12 cellular contexts compared by ENCODE assay signal in genomic region chr5:177444106-177445051, GRCh38. TPM values are rescaled to one million over a fixed set of nuclear protein-coding genes. Genes with fewer than 3 reads are reported as not detected.
DNase-seq lines count a peak whose midpoint lies in the region; ATAC-seq and TF ChIP-seq lines count a peak whose summit lies in the region.
"Had no signal": no experiment of that assay in that cellular context is flagged by ENCODE, and none has a peak within 500 bp of the region (broad histone marks: within the 10 kb centered on the region; RNA-seq: fewer than 3 reads in every experiment).

No MANE protein-coding gene starts in this region.

- H3K4me3 Mint-ChIP-seq in activated naive CD4-positive, alpha-beta T cell treated with anti-CD3 and anti-CD28 coated beads, Interleukin-2, amount 50 U/mL, for 24 hours: peak overlapping the region; percentile 11
- H3K4me3 Mint-ChIP-seq in activated CD8-positive, alpha-beta memory T cell treated with anti-CD3 and anti-CD28 coated beads, Interleukin-2, amount 10 ng/mL, durations not matched to agents 7 days and 5 days: no peak overlapping the region

- H3K36me3 ChIP-seq in spleen: peaks cover 0 to 49% (median 35%) of the 10 kb centered on the region in 6 donors

- peaks cover 15 to 98% (median 54%) of the 10 kb centered on the region in 6 donors for H3K4me1 ChIP-seq in spleen

- TF ChIP-seq POLR2A in spleen (IDR thresholded peaks at IDR 0.05): no peak

- ATAC-seq in activated CD8-positive, alpha-beta memory T cell treated with anti-CD3 and anti-CD28 coated beads, Interleukin-2, amount 10 ng/mL, durations not matched to agents 7 days and 5 days: no peak
- ATAC-seq in HG03342 (IDR thresholded peaks at IDR 0.05; ENCODE audit: unreplicated experiment): no peak

- intact Hi-C loops in spleen (cut with DNase I; ENCODE audit: low total_unique reads): no loop called here
- intact Hi-C loops in posterior cingulate gyrus (cut with DNase I): loop anchor here (5.0 kb wide), 1 partner anchor 312 kb away; the partner anchor contains the start of gene NSD1

- H3K27me3 ChIP-seq in spleen (replicated peaks in 1 of 7): peaks cover 0 to 16% (median 0%) of the 10 kb centered on the region in 7 donors
- H3K27me3 ChIP-seq: dorsolateral prefrontal cortex had no signal

- H3K4me1 Mint-ChIP-seq in activated naive CD4-positive, alpha-beta T cell treated with anti-CD3 and anti-CD28 coated beads, Interleukin-2, amount 50 U/mL, for 24 hours: peaks cover 53% of the 10 kb centered on the region
- peaks cover 45% of the 10 kb centered on the region for H3K4me1 Mint-ChIP-seq in activated CD8-positive, alpha-beta memory T cell treated with anti-CD3 and anti-CD28 coated beads, Interleukin-2, amount 10 ng/mL, durations not matched to agents 7 days and 5 days

- DNase-seq in activated naive CD4-positive, alpha-beta T cell treated with anti-CD3 and anti-CD28 coated beads, Interleukin-2, amount 50 U/mL, for 16 hours: no peak
- DNase-seq in activated CD8-positive, alpha-beta memory T cell treated with anti-CD3 and anti-CD28 coated beads, Interleukin-2, amount 10 ng/mL, durations not matched to agents 7 days and 5 days: no peak
- peak; percentile 78 for DNase-seq in spleen
- no peak for DNase-seq in posterior cingulate gyrus
- DNase-seq: dorsolateral prefrontal cortex, transverse colon had no signal

- no peaks in the 10 kb centered on the region for H3K9me3 ChIP-seq in spleen
- H3K9me3 ChIP-seq: transverse colon had no signal

- peak overlapping the region; percentile 83 for H3K27ac Mint-ChIP-seq in activated naive CD4-positive, alpha-beta T cell treated with anti-CD3 and anti-CD28 coated beads, Interleukin-2, amount 50 U/mL, for 24 hours
- H3K27ac Mint-ChIP-seq in activated CD8-positive, alpha-beta memory T cell treated with anti-CD3 and anti-CD28 coated beads, Interleukin-2, amount 10 ng/mL, durations not matched to agents 7 days and 5 days: peak overlapping the region; percentile 75

- TF ChIP-seq CTCF in spleen (IDR thresholded peaks at IDR 0.05 in 8 of 11, conservative IDR thresholded peaks at IDR 0.05 in 3 of 11): no peak

- H3K36me3 Mint-ChIP-seq in activated naive CD4-positive, alpha-beta T cell treated with anti-CD3 and anti-CD28 coated beads, Interleukin-2, amount 50 U/mL, for 24 hours: peaks cover 4% of the 10 kb centered on the region
- H3K36me3 Mint-ChIP-seq in activated CD8-positive, alpha-beta memory T cell treated with anti-CD3 and anti-CD28 coated beads, Interleukin-2, amount 10 ng/mL, durations not matched to agents 7 days and 5 days: peaks cover 9% of the 10 kb centered on the region

- no peak overlapping the region for H3K4me3 ChIP-seq in spleen
- H3K4me3 ChIP-seq: dorsolateral prefrontal cortex, transverse colon had no signal

- H3K9me3 Mint-ChIP-seq in activated naive CD4-positive, alpha-beta T cell treated with anti-CD3 and anti-CD28 coated beads, Interleukin-2, amount 50 U/mL, for 24 hours: no peaks in the 10 kb centered on the region
- no peaks in the 10 kb centered on the region for H3K9me3 Mint-ChIP-seq in activated CD8-positive, alpha-beta memory T cell treated with anti-CD3 and anti-CD28 coated beads, Interleukin-2, amount 10 ng/mL, durations not matched to agents 7 days and 5 days (ENCODE audit: low read depth)

- CTCF ChIA-PET in activated CD8-positive, alpha-beta memory T cell treated with anti-CD3 and anti-CD28 coated beads, Interleukin-2, amount 10 ng/mL, durations not matched to agents 7 days and 5 days (lab: Charles Lee): interaction anchor here (1.0 to 25.5 kb wide), 7 partner anchors 10 to 135 kb away, joined by 3 to 717 read pairs (median 64); partner anchors contain the start of genes F12, GRK6 and PFN3

- no peaks in the 10 kb centered on the region for H3K27me3 Mint-ChIP-seq in activated naive CD4-positive, alpha-beta T cell treated with anti-CD3 and anti-CD28 coated beads, Interleukin-2, amount 50 U/mL, for 24 hours
- peaks cover 10% of the 10 kb centered on the region for H3K27me3 Mint-ChIP-seq in activated CD8-positive, alpha-beta memory T cell treated with anti-CD3 and anti-CD28 coated beads, Interleukin-2, amount 10 ng/mL, durations not matched to agents 7 days and 5 days

- H3K27ac ChIP-seq in spleen: peak overlapping the region in 6 of 8 donors; percentile 5 to 88 (median 80)
- H3K27ac ChIP-seq: transverse colon had no signal

- 61 to 74% (median 72%) methylated on average over 7 of the region's 7 CpGs for WGBS in spleen, 5 donors

RNA-seq across cellular contexts. Expression of gene PRR7, which starts 2.2 kb away (rescaled TPM):
- total RNA-seq in activated CD8-positive, alpha-beta memory T cell treated with anti-CD3 and anti-CD28 coated beads, Interleukin-2, amount 10 ng/mL, durations not matched to agents 7 days and 5 days: 1 to 10 TPM; 3.1 to 5.3 TPM
- 1 to 10 TPM in 6 of 7 donors, not detected in 1; 2.6 to 5.3 (median 4.7) TPM for total RNA-seq in spleen
- 1 to 10 TPM; 1.7 to 5.7 (median 3.9) TPM for polyA plus RNA-seq in spleen

RNA-seq across cellular contexts. Expression of gene GRK6, which starts 17.9 kb away (rescaled TPM):
- 100 to 1,000 TPM; 112 to 159 TPM for total RNA-seq in activated CD8-positive, alpha-beta memory T cell treated with anti-CD3 and anti-CD28 coated beads, Interleukin-2, amount 10 ng/mL, durations not matched to agents 7 days and 5 days
- 100 to 1,000 TPM; 114 to 170 (median 149) TPM for total RNA-seq in spleen
- 10 to 100 TPM; 45.7 to 75.9 (median 55.3) TPM for polyA plus RNA-seq in spleen

RNA-seq across cellular contexts. Expression of gene DBN1, which starts 29.1 kb away (rescaled TPM):
- 100 to 1,000 TPM in 1 of 2 experiments, 10 to 100 TPM in 1; 81.5 to 128 TPM for total RNA-seq in activated CD8-positive, alpha-beta memory T cell treated with anti-CD3 and anti-CD28 coated beads, Interleukin-2, amount 10 ng/mL, durations not matched to agents 7 days and 5 days
- 10 to 100 TPM; 13.0 to 26.5 (median 17.6) TPM for total RNA-seq in spleen
- polyA plus RNA-seq in spleen: 10 to 100 TPM in 1 of 3 donors, 1 to 10 TPM in 2; 6.8 to 16.3 (median 7.6) TPM

RNA-seq across cellular contexts. Expression of gene F12, which starts 35.0 kb away (rescaled TPM):
- 1 to 10 TPM; 1.3 to 2.2 TPM for total RNA-seq in activated CD8-positive, alpha-beta memory T cell treated with anti-CD3 and anti-CD28 coated beads, Interleukin-2, amount 10 ng/mL, durations not matched to agents 7 days and 5 days
- total RNA-seq in spleen: 1 to 10 TPM in 3 of 7 donors, under 1 TPM in 4; 0.60 to 1.7 (median 0.94) TPM
- 1 to 10 TPM; 1.1 to 2.3 (median 1.3) TPM for polyA plus RNA-seq in spleen
- total RNA-seq: skeletal muscle tissue had no signal

RNA-seq across cellular contexts. Expression of gene PFN3, which starts 43.9 kb away (rescaled TPM):
- not detected for total RNA-seq in activated CD8-positive, alpha-beta memory T cell treated with anti-CD3 and anti-CD28 coated beads, Interleukin-2, amount 10 ng/mL, durations not matched to agents 7 days and 5 days
- total RNA-seq in spleen: not detected
- not detected for polyA plus RNA-seq in spleen
- total RNA-seq: activated CD8-positive, alpha-beta memory T cell treated with anti-CD3 and anti-CD28 coated beads for 36 hours; dorsolateral prefrontal cortex; kidney epithelial cell; skeletal muscle tissue; transverse colon had no signal
- polyA plus RNA-seq: BJ had no signal
